30 cellular contexts compared by ENCODE assay signal in the genomic region with DNA sequence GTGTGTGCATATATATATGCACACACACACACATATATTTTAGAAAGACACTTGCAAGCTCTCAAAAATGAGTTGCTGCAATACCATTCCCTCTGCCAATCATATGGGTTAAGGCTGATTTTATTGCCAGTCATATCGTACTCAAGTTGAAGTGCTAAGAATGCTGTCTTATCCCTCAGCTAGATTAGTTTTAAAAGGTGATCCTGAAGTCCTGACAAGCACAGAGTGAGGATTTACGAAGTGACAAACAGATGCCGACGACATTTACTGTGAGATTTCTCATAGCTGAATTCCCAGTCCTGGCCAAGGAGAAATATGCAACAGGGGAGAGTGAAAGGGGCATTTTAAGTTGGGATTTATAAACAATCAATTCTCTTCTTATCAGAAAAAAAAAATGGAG.
A peak's percentile ranks its signal among the peaks of the same experiment; 100 is the strongest.
DNase-seq lines count a peak whose midpoint lies in the region; TF ChIP-seq lines count a peak whose summit lies in the region.
"Had no signal": no experiment of that assay in that cellular context is flagged by ENCODE, and none has a peak within 500 bp of the region (broad histone marks: within the 10 kb centered on the region; RNA-seq: fewer than 3 reads in every experiment).

No MANE protein-coding gene starts in this region.

- H3K27me3 ChIP-seq in neural cell (ENCODE audit: insufficient read depth, low read depth, low read length) = no peaks in the 10 kb centered on the region
- H3K27me3 ChIP-seq: BE2C; BLaER1; BLaER1 treated with 17β-estradiol and CSF1 and Interleukin-3, amounts not matched to agents 10 nM and 100 nM had no signal

- H2AFZ ChIP-seq in neural cell (ENCODE audit: low read depth, low read length) = no peak overlapping the region

- H3K4me3 ChIP-seq in neural cell (ENCODE audit: low read length) = no peak overlapping the region
- H3K4me3 ChIP-seq: A549; BLaER1; BLaER1 treated with 17β-estradiol and CSF1 and Interleukin-3, amounts not matched to agents 10 nM and 100 nM had no signal

- H3K36me3 ChIP-seq in neural cell (ENCODE audit: insufficient read depth, low read length) = no peaks in the 10 kb centered on the region
- H3K36me3 ChIP-seq: BE2C; BLaER1; BLaER1 treated with 17β-estradiol and CSF1 and Interleukin-3, amounts not matched to agents 10 nM and 100 nM had no signal

- no peak overlapping the region for H3K9ac ChIP-seq in neural cell (ENCODE audit: low read length)
- H3K9ac ChIP-seq: BLaER1; BLaER1 treated with 17β-estradiol and CSF1 and Interleukin-3, amounts not matched to agents 10 nM and 100 nM had no signal

- TF ChIP-seq CTCF in neural cell (IDR thresholded peaks at IDR 0.05; ENCODE audit: poor library complexity, severe bottlenecking) = no peak

- H3K79me2 ChIP-seq in neural cell (replicated peaks; ENCODE audit: insufficient read depth, low read length) = no peaks in the 10 kb centered on the region

- H3K4me2 ChIP-seq in neural cell (ENCODE audit: low read length) = no peak overlapping the region
- H3K4me2 ChIP-seq: A549; BLaER1; BLaER1 treated with 17β-estradiol and CSF1 and Interleukin-3, amounts not matched to agents 10 nM and 100 nM had no signal

- H3K27ac ChIP-seq in neural cell (ENCODE audit: low read length) = no peak overlapping the region
- H3K27ac ChIP-seq: 22Rv1; A549; BLaER1; BLaER1 treated with 17β-estradiol and CSF1 and Interleukin-3, amounts not matched to agents 10 nM and 100 nM; C4-2B had no signal

- no peak for TF ChIP-seq RAD21 in neural cell (conservative IDR thresholded peaks at IDR 0.05)

- H4K20me1 ChIP-seq in neural cell (ENCODE audit: insufficient read depth) = no peaks in the 10 kb centered on the region
- H4K20me1 ChIP-seq: BLaER1; BLaER1 treated with 17β-estradiol and CSF1 and Interleukin-3, amounts not matched to agents 10 nM and 100 nM had no signal

- no peaks in the 10 kb centered on the region for H3K9me2 ChIP-seq in neural cell (ENCODE audit: insufficient read depth, low read length)

- peak; percentile 89 for TF ChIP-seq EP300 in neural cell (conservative IDR thresholded peaks at IDR 0.05; ENCODE audit: poor library complexity, severe bottlenecking)

- no peaks in the 10 kb centered on the region for H3K9me3 ChIP-seq in neural cell (ENCODE audit: low read length)
- H3K9me3 ChIP-seq: A549; BE2C; BLaER1; BLaER1 treated with 17β-estradiol and CSF1 and Interleukin-3, amounts not matched to agents 10 nM and 100 nM; Caco-2 had no signal

- DNase-seq in NCI-H82 (lab: John Stamatoyannopoulos, UW) (peak; percentile 16), NCI-H82 treated with DMSO at 0.1 percent for 48 hours (lab: John Stamatoyannopoulos, UW; ENCODE audit: unreplicated experiment) (no peak), islet precursor cell (peak; percentile 51), EL (no peak)
- DNase-seq in effector CD8-positive, alpha-beta T cell (lab: John Stamatoyannopoulos, UW) = no peak
- DNase-seq: 8988T; ACHN; AML-193; BE2C; C1 segment of cervical spinal cord; Caco-2; Calu3; CD4-positive, alpha-beta memory T cell; CD4-positive, alpha-beta T cell; CD4-positive, CD25-positive, alpha-beta regulatory T cell; CD8-positive, alpha-beta memory T cell; CD8-positive, alpha-beta T cell; COR-L47; DMS 273 treated with DMSO at 0.1 percent for 48 hours; DMS153; DMS53; DMS79; DMS79 treated with DMSO at 0.1 percent for 48 hours; DND-41 had no signal

- H3F3A ChIP-seq in neural cell (ENCODE audit: insufficient read depth, low read length, poor library complexity, severe bottlenecking) = no peaks in the 10 kb centered on the region

TF ChIP-seq in neural cell, 6 proteins besides CTCF, POLR2A, EP300 and RAD21:
- TF ChIP-seq TAF1 (IDR thresholded peaks at IDR 0.05; ENCODE audit: low read depth) (no peak), MXI1 (conservative IDR thresholded peaks at IDR 0.05; ENCODE audit: poor library complexity, severe bottlenecking) (no peak), SMC3 (conservative IDR thresholded peaks at IDR 0.05; ENCODE audit: poor library complexity) (no peak), POLR2AphosphoS5 (IDR thresholded peaks at IDR 0.05) (peak; percentile 65), EZH2 (IDR thresholded peaks at IDR 0.05; ENCODE audit: borderline replicate concordance, insufficient read depth, low read length, poor library complexity, severe bottlenecking) (no peak)
- TF ChIP-seq, protein P1, sequence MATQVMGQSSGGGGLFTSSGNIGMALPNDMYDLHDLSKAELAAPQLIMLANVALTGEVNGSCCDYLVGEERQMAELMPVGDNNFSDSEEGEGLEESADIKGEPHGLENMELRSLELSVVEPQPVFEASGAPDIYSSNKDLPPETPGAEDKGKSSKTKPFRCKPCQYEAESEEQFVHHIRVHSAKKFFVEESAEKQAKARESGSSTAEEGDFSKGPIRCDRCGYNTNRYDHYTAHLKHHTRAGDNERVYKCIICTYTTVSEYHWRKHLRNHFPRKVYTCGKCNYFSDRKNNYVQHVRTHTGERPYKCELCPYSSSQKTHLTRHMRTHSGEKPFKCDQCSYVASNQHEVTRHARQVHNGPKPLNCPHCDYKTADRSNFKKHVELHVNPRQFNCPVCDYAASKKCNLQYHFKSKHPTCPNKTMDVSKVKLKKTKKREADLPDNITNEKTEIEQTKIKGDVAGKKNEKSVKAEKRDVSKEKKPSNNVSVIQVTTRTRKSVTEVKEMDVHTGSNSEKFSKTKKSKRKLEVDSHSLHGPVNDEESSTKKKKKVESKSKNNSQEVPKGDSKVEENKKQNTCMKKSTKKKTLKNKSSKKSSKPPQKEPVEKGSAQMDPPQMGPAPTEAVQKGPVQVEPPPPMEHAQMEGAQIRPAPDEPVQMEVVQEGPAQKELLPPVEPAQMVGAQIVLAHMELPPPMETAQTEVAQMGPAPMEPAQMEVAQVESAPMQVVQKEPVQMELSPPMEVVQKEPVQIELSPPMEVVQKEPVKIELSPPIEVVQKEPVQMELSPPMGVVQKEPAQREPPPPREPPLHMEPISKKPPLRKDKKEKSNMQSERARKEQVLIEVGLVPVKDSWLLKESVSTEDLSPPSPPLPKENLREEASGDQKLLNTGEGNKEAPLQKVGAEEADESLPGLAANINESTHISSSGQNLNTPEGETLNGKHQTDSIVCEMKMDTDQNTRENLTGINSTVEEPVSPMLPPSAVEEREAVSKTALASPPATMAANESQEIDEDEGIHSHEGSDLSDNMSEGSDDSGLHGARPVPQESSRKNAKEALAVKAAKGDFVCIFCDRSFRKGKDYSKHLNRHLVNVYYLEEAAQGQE (IDR thresholded peaks at IDR 0.05; ENCODE audit: borderline replicate concordance) = peak; percentile 19

Comparison
In these comparisons a context has a peak if more than half of its experiments do, and no peak if none do; other contexts are left out.
1. DNase-seq: peak in NCI-H82 (single experiment) and islet precursor cell (single experiment); none in NCI-H82 treated with DMSO at 0.1 percent for 48 hours (single experiment), effector CD8-positive, alpha-beta T cell (single experiment) and EL (single experiment).